ENCODE assay signal across 17 cellular contexts in the genomic region with DNA sequence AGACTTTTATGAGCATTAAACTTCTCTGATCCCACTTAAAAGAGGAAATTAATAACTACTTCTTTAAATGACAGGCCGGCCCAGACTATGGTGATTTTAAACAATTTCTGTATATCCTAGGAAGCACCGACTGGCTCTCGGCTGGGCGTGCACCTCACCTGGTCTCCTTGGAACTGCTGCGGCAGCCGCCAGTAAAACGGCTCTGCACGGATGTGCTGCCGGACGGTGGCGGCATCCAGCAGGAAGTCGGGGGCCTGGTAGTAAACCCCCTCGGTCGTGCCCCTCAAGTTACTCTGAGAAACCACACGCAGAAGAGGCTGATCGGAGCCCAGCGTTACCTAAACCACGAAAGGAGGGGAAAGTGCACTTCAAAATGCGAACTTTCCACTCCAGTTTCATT.
DNase-seq lines count a peak whose midpoint lies in the region; ATAC-seq and TF ChIP-seq lines count a peak whose summit lies in the region.
"Had no signal": no experiment of that assay in that cellular context is flagged by ENCODE, and none has a peak within 500 bp of the region (broad histone marks: within the 10 kb centered on the region; RNA-seq: fewer than 3 reads in every experiment).

No MANE protein-coding gene starts in this region.

- no peak overlapping the region for H3K9ac ChIP-seq in fibroblast of lung (ENCODE audit: insufficient read depth, low read length)

- no peaks in the 10 kb centered on the region for H3K9me3 Mint-ChIP-seq in nephron progenitor cell
- peaks cover 3% of the 10 kb centered on the region for H3K9me3 Mint-ChIP-seq in CD8-positive, alpha-beta T cell

- H3K4me1 ChIP-seq in fibroblast of lung (ENCODE audit: control insufficient read depth, extremely low read depth, insufficient read depth, low read length) (no peaks in the 10 kb centered on the region), thyroid gland (peaks cover 0 to 3% of the 10 kb centered on the region in 2 donors), spleen (no peaks in the 10 kb centered on the region), vagina (no peaks in the 10 kb centered on the region)
- no peaks in the 10 kb centered on the region for H3K4me1 ChIP-seq in CD8-positive, alpha-beta T cell (ENCODE audit: insufficient read depth, low read length)

- no peaks in the 10 kb centered on the region for H3K36me3 Mint-ChIP-seq in T-helper 17 cell (ENCODE audit: low read depth)
- H3K36me3 Mint-ChIP-seq in nephron progenitor cell (ENCODE audit: low read depth) = peaks cover 60% of the 10 kb centered on the region
- no peaks in the 10 kb centered on the region for H3K36me3 Mint-ChIP-seq in CD8-positive, alpha-beta T cell

- H3K9me3 ChIP-seq in T-helper 17 cell (ENCODE audit: control insufficient read depth, low read length, poor library complexity, severe bottlenecking) (no peaks in the 10 kb centered on the region), fibroblast of lung (ENCODE audit: control insufficient read depth, insufficient read depth, low read depth, low read length) (no peaks in the 10 kb centered on the region), thyroid gland (no peaks in the 10 kb centered on the region), spleen (no peaks in the 10 kb centered on the region), vagina (no peaks in the 10 kb centered on the region)
- H3K9me3 ChIP-seq in CD8-positive, alpha-beta T cell (ENCODE audit: low read length) = no peaks in the 10 kb centered on the region

- POLR2A ChIA-PET in CD8-positive, alpha-beta T cell (lab: Charles Lee) = no interaction called here

- H3K4me3 Mint-ChIP-seq in T-helper 17 cell = peak overlapping the region; percentile 25
- H3K4me3 Mint-ChIP-seq in nephron progenitor cell = no peak overlapping the region
- H3K4me3 Mint-ChIP-seq in CD8-positive, alpha-beta T cell = no peak overlapping the region

- no peaks in the 10 kb centered on the region for H3K27me3 Mint-ChIP-seq in T-helper 17 cell
- H3K27me3 Mint-ChIP-seq in nephron progenitor cell (ENCODE audit: low read depth, poor library complexity) = no peaks in the 10 kb centered on the region
- H3K27me3 Mint-ChIP-seq in CD8-positive, alpha-beta T cell (ENCODE audit: low read depth) = no peaks in the 10 kb centered on the region

- H3K27ac Mint-ChIP-seq in T-helper 17 cell (no peak overlapping the region), nephron progenitor cell (peak overlapping the region; percentile 45)
- H3K27ac Mint-ChIP-seq in CD8-positive, alpha-beta T cell = no peak overlapping the region

- H4K20me1 ChIP-seq in fibroblast of lung (ENCODE audit: control insufficient read depth, extremely low read depth, insufficient read depth, low read length) = no peaks in the 10 kb centered on the region

- H3K4me2 ChIP-seq in fibroblast of lung (ENCODE audit: extremely low read depth, insufficient read depth, low read length) = no peak overlapping the region

- peak overlapping the region; percentile 2 for H2AFZ ChIP-seq in fibroblast of lung (ENCODE audit: low read length)

- 30 to 31% methylated on average over 19 of the region's 19 CpGs for WGBS in thyroid gland, 2 donors
- WGBS in spleen, 5 donors = 35 to 59% (median 48%) methylated on average over 19 of the region's 19 CpGs

- no peaks in the 10 kb centered on the region for H3K36me3 ChIP-seq in fibroblast of lung (ENCODE audit: control insufficient read depth, insufficient read depth, low read length)
- H3K36me3 ChIP-seq in thyroid gland = no peaks in the 10 kb centered on the region
- no peaks in the 10 kb centered on the region for H3K36me3 ChIP-seq in spleen
- H3K36me3 ChIP-seq in vagina = no peaks in the 10 kb centered on the region
- H3K36me3 ChIP-seq in CD8-positive, alpha-beta T cell (ENCODE audit: insufficient read depth, low read length) = no peaks in the 10 kb centered on the region

- intact Hi-C loops in thyroid gland (cut with DNase I) (no loop called here), spleen (cut with DNase I; ENCODE audit: low total_unique reads) (no loop called here), vagina (cut with DNase I) (no loop called here)
- intact Hi-C loops in CD8-positive, alpha-beta T cell (cut with DNase I, micrococcal nuclease) = no loop called here

- DNase-seq in T-helper 17 cell = no peak
- no peak for DNase-seq in fibroblast of lung (ENCODE audit: low read depth in 2 of 2)
- DNase-seq in nephron progenitor cell = no peak
- DNase-seq in thyroid gland = peak; percentile 50 to 57
- no peak for DNase-seq in spleen
- no peak for DNase-seq in vagina (ENCODE audit: extremely low spot score in 2 of 2)
- no peak for DNase-seq in CD8-positive, alpha-beta T cell
- DNase-seq: H7, Karpas-422, MV-4-11, NCI-H1694, NCI-H2081, NCI-H2171, NCI-H524 treated with DMSO at 0.1 percent for 48 hours, NCI-H82 had no signal

- H3K4me1 Mint-ChIP-seq in T-helper 17 cell (no peaks in the 10 kb centered on the region), nephron progenitor cell (no peaks in the 10 kb centered on the region)
- H3K4me1 Mint-ChIP-seq in CD8-positive, alpha-beta T cell (ENCODE audit: low read depth) = no peaks in the 10 kb centered on the region

- H3K27me3 ChIP-seq in fibroblast of lung (ENCODE audit: control insufficient read depth, insufficient read depth, low read length) = no peaks in the 10 kb centered on the region
- no peaks in the 10 kb centered on the region for H3K27me3 ChIP-seq in thyroid gland
- H3K27me3 ChIP-seq in spleen (replicated peaks in 1 of 7) = peaks cover 0 to 5% (median 0%) of the 10 kb centered on the region in 7 donors
- no peaks in the 10 kb centered on the region for H3K27me3 ChIP-seq in vagina
- no peaks in the 10 kb centered on the region for H3K27me3 ChIP-seq in CD8-positive, alpha-beta T cell (ENCODE audit: insufficient read depth, low read length)

- no peak for ATAC-seq in T-helper 17 cell
- ATAC-seq in CD8-positive, alpha-beta T cell = no peak
- ATAC-seq: Panc1 had no signal

- H3K27ac ChIP-seq in fibroblast of lung (ENCODE audit: insufficient read depth, low read length) (no peak overlapping the region), thyroid gland (peak overlapping the region in 1 of 3 donors; percentile 26), spleen (no peak overlapping the region), vagina (no peak overlapping the region)
- no peak overlapping the region for H3K27ac ChIP-seq in CD8-positive, alpha-beta T cell (ENCODE audit: low read depth, low read length)
- H3K27ac ChIP-seq: C4-2B had no signal

- TF ChIP-seq CTCF in fibroblast of lung (conservative IDR thresholded peaks at IDR 0.05 in 1 of 2, IDR thresholded peaks at IDR 0.05 in 1 of 2; ENCODE audit: low read depth in 1 of 2, low read length in 2 of 2) (no peak), nephron progenitor cell (IDR thresholded peaks at IDR 0.05) (no peak), thyroid gland (IDR thresholded peaks at IDR 0.05) (peak in 2 of 6 experiments; percentile 9 to 17), spleen (IDR thresholded peaks at IDR 0.05 in 8 of 11, conservative IDR thresholded peaks at IDR 0.05 in 3 of 11) (no peak), vagina (IDR thresholded peaks at IDR 0.05) (no peak)
- TF ChIP-seq CTCF in CD8-positive, alpha-beta T cell (IDR thresholded peaks at IDR 0.05) = no peak

- CTCF ChIA-PET in CD8-positive, alpha-beta T cell (lab: Charles Lee) = no interaction called here

- TF ChIP-seq POLR2A in thyroid gland (IDR thresholded peaks at IDR 0.05) = no peak
- no peak for TF ChIP-seq POLR2A in spleen (IDR thresholded peaks at IDR 0.05)
- no peak for TF ChIP-seq POLR2A in vagina (IDR thresholded peaks at IDR 0.05)

- no peaks in the 10 kb centered on the region for H3K79me2 ChIP-seq in fibroblast of lung (ENCODE audit: control insufficient read depth, insufficient read depth, low read length)

- H3K4me3 ChIP-seq in fibroblast of lung (replicated peaks in 1 of 4; ENCODE audit: control extremely low read depth in 1 of 4, insufficient read depth in 1 of 4, low read depth in 3 of 4, low read length in 4 of 4) (no peak overlapping the region), thyroid gland (replicated peaks in 1 of 3) (peak overlapping the region in 2 of 3 donors; percentile 3 to 8), spleen (peak overlapping the region in 2 of 8 donors; percentile 12 to 24), vagina (no peak overlapping the region)
- H3K4me3 ChIP-seq in CD8-positive, alpha-beta T cell (ENCODE audit: low read depth, low read length) = no peak overlapping the region

Comparison
In these comparisons a context has a peak if more than half of its experiments do, and no peak if none do; other contexts are left out.
1. DNase-seq: peak in thyroid gland (2 of 2); none in T-helper 17 cell (0 of 3), fibroblast of lung (0 of 2), nephron progenitor cell (single experiment), spleen (single experiment), vagina (0 of 2) and CD8-positive, alpha-beta T cell (0 of 7).
2. H3K4me3 ChIP-seq: peak in thyroid gland (2 of 3); none in fibroblast of lung (0 of 4), vagina (0 of 2) and CD8-positive, alpha-beta T cell (single experiment).